In the genomic region with DNA sequence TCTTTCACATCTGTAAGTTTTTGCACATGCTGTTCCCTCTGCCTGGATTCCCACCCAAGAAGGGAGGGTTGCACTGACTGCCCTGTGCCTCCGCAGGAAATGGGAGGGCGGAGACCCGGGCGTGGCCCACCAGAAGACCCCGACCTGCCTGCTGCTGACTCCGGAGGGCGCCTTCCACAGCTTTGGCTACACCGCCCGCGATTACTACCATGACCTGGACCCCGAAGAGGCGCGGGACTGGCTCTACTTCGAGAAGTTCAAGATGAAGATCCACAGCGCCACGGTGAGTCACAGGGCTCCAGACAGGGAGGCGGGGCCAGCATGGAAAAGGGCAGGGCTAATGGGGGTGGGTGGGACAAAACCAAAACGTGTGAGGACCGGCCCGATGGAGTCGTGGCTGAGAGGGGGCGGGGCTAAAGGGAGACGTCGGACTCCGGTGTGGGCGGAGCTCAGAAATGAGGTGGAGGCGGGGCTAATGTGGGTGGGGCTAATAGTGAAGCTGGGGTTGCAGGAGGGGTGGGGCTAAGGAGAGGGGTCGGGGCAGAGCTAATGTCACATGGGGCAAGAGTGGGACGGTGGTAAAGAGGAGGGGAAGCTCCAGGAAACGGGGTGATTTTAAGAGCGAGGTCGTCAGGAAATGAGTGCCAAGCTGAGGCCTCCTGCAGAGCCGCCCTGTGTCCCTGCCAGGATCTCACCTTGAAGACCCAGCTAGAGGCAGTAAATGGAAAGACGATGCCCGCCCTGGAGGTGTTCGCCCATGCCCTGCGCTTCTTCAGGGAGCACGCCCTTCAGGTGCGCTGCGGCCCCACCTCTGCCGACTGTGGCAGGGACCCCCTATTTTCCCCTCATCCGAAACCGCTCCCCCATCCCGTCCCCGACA, we compare ENCODE assay signal across 9 cellular contexts. TPM values are rescaled to one million over a fixed set of nuclear protein-coding genes. Genes with fewer than 3 reads are reported as not detected.
A peak's percentile ranks its signal among the peaks of the same experiment; 100 is the strongest.
DNase-seq lines count a peak whose midpoint lies in the region; ATAC-seq lines count a peak whose summit lies in the region.
"Had no signal": no experiment of that assay in that cellular context is flagged by ENCODE, and none has a peak within 500 bp of the region (broad histone marks: within the 10 kb centered on the region; RNA-seq: fewer than 3 reads in every experiment).

No MANE protein-coding gene starts in this region.

- H3K4me3 Mint-ChIP-seq in activated naive CD4-positive, alpha-beta T cell treated with anti-CD3 and anti-CD28 coated beads, Interleukin-2, amount 10 ng/mL, durations not matched to agents 7 days and 5 days = peak overlapping the region; percentile 16

- no peaks in the 10 kb centered on the region for H3K27me3 ChIP-seq in iPS DF 6.9 (ENCODE audit: control insufficient read depth, insufficient read depth, low read length)

- DNase-seq in NCI-H345 (lab: John Stamatoyannopoulos, UW) = peak; percentile 86
- no peak for DNase-seq in NCI-H345 treated with DMSO at 0.1 percent for 48 hours (lab: John Stamatoyannopoulos, UW; ENCODE audit: unreplicated experiment)
- DNase-seq in SK-MEL-5 (ENCODE audit: low read depth, low spot score) = peak; percentile 90
- peak; percentile 81 for DNase-seq in activated naive CD4-positive, alpha-beta T cell treated with anti-CD3 and anti-CD28 coated beads, Interleukin-2, amount 10 ng/mL, durations not matched to agents 7 days and 5 days
- peak; percentile 93 for DNase-seq in iPS DF 6.9 (ENCODE audit: low read depth, low spot score)
- peak; percentile 77 for DNase-seq in stimulated activated CD4-positive, alpha-beta T cell treated with anti-CD3 and anti-CD28 coated beads, Interleukin-4, amount 100 ng/mL, for 24 hours
- DNase-seq in GF-D8 (lab: John Stamatoyannopoulos, UW) = no peak

- H3K36me3 ChIP-seq in iPS DF 6.9 (ENCODE audit: control insufficient read depth, insufficient read depth, low read length) = no peaks in the 10 kb centered on the region

- no peaks in the 10 kb centered on the region for H3K9me3 ChIP-seq in iPS DF 6.9 (ENCODE audit: control insufficient read depth, insufficient read depth, low read length)

- H3K27ac Mint-ChIP-seq in activated naive CD4-positive, alpha-beta T cell treated with anti-CD3 and anti-CD28 coated beads, Interleukin-2, amount 10 ng/mL, durations not matched to agents 7 days and 5 days = no peak overlapping the region

- H3K27ac ChIP-seq in iPS DF 6.9 (ENCODE audit: low read length) = no peak overlapping the region

- no peaks in the 10 kb centered on the region for H3K9me3 Mint-ChIP-seq in activated naive CD4-positive, alpha-beta T cell treated with anti-CD3 and anti-CD28 coated beads, Interleukin-2, amount 10 ng/mL, durations not matched to agents 7 days and 5 days

- H3K4me1 Mint-ChIP-seq in activated naive CD4-positive, alpha-beta T cell treated with anti-CD3 and anti-CD28 coated beads, Interleukin-2, amount 10 ng/mL, durations not matched to agents 7 days and 5 days = peaks cover 17% of the 10 kb centered on the region

- no peak for ATAC-seq in GM18858 (IDR thresholded peaks at IDR 0.05; ENCODE audit: unreplicated experiment)

- peaks cover 55% of the 10 kb centered on the region for H3K27me3 Mint-ChIP-seq in activated naive CD4-positive, alpha-beta T cell treated with anti-CD3 and anti-CD28 coated beads, Interleukin-2, amount 10 ng/mL, durations not matched to agents 7 days and 5 days

- peak overlapping the region; percentile 64; the same call in 1 of the 2 replicates for H3K4me3 ChIP-seq in iPS DF 6.9 (ENCODE audit: low read length)

- H3K36me3 Mint-ChIP-seq in activated naive CD4-positive, alpha-beta T cell treated with anti-CD3 and anti-CD28 coated beads, Interleukin-2, amount 10 ng/mL, durations not matched to agents 7 days and 5 days = no peaks in the 10 kb centered on the region

- H3K4me1 ChIP-seq in iPS DF 6.9 (ENCODE audit: control insufficient read depth, insufficient read depth, low read length) = peaks cover 11% of the 10 kb centered on the region; the same call in 1 of the 2 replicates

- CTCF ChIA-PET in activated naive CD4-positive, alpha-beta T cell treated with anti-CD3 and anti-CD28 coated beads, Interleukin-2, amount 10 ng/mL, durations not matched to agents 7 days and 5 days (lab: Charles Lee) = interaction anchor here (0.6 to 1.1 kb wide), 2 partner anchors 9 to 788 kb away, joined by 3 read pairs; no protein-coding TSS in a partner anchor

- WGBS in iPS DF 6.9 (ENCODE audit: insufficient coverage, insufficient read length) = no CpG with 5 or more reads among the region's 45 CpGs

- in situ Hi-C loops in SK-MEL-5 (cut with HindIII; ENCODE audit: low pct_unique_long_range_greater_than_20kb, low sequenced_read_pairs) = no loop called here

RNA-seq across cellular contexts. Expression of a gene that starts 12.6 kb away (rescaled TPM):
- 0.21 TPM in 1 of 2 replicates, not detected in the other for total RNA-seq in SK-MEL-5 (2014; rRNA removed; shearing (Covaris generic))
- 0.16 and 0.21 TPM in 2 replicates for polyA plus RNA-seq in SK-MEL-5 (2015; cell fraction: cytosol; rRNA removed)
- polyA plus RNA-seq in SK-MEL-5 (2015; cell fraction: nucleus; rRNA removed) = 0.23 and 0.46 TPM in 2 replicates

RNA-seq across cellular contexts. Expression of a gene that starts 22.5 kb away (rescaled TPM):
- total RNA-seq in SK-MEL-5 (2014; rRNA removed; shearing (Covaris generic)) = 63.5 and 69.7 TPM in 2 replicates
- 83.7 and 90.6 TPM in 2 replicates for polyA plus RNA-seq in SK-MEL-5 (2015; cell fraction: cytosol; rRNA removed)
- polyA plus RNA-seq in SK-MEL-5 (2015; cell fraction: nucleus; rRNA removed) = 18.5 and 22.7 TPM in 2 replicates

RNA-seq across cellular contexts. Expression of a gene that starts 32.6 kb away (rescaled TPM):
- total RNA-seq in SK-MEL-5 (2014; rRNA removed; shearing (Covaris generic)) = not detected in 2 replicates
- not detected in 2 replicates for polyA plus RNA-seq in SK-MEL-5 (2015; cell fraction: cytosol; rRNA removed)
- polyA plus RNA-seq in SK-MEL-5 (2015; cell fraction: nucleus; rRNA removed) = 0.05 TPM in 1 of 2 replicates, not detected in the other
- polyA plus RNA-seq: BJ had no signal

RNA-seq across cellular contexts. Expression of a gene that starts 36.2 kb away (rescaled TPM):
- total RNA-seq in SK-MEL-5 (2014; rRNA removed; shearing (Covaris generic)) = 0.40 TPM in 1 of 2 replicates, not detected in the other
- 0.19 TPM in 1 of 2 replicates, not detected in the other for polyA plus RNA-seq in SK-MEL-5 (2015; cell fraction: cytosol; rRNA removed)
- 0.14 TPM in 1 of 2 replicates, not detected in the other for polyA plus RNA-seq in SK-MEL-5 (2015; cell fraction: nucleus; rRNA removed)

RNA-seq across cellular contexts. Expression of a gene that starts 41.5 kb away (rescaled TPM):
- total RNA-seq in SK-MEL-5 (2014; rRNA removed; shearing (Covaris generic)) = 107 and 115 TPM in 2 replicates
- 113 and 141 TPM in 2 replicates for polyA plus RNA-seq in SK-MEL-5 (2015; cell fraction: cytosol; rRNA removed)
- 21.9 and 41.6 TPM in 2 replicates for polyA plus RNA-seq in SK-MEL-5 (2015; cell fraction: nucleus; rRNA removed)

Comparison
In these comparisons a context has a peak if more than half of its experiments do, and no peak if none do; other contexts are left out.
1. DNase-seq: peak in NCI-H345 (single experiment), SK-MEL-5 (single experiment), activated naive CD4-positive, alpha-beta T cell treated with anti-CD3 and anti-CD28 coated beads, Interleukin-2, amount 10 ng/mL, durations not matched to agents 7 days and 5 days (single experiment), iPS DF 6.9 (single experiment) and stimulated activated CD4-positive, alpha-beta T cell treated with anti-CD3 and anti-CD28 coated beads, Interleukin-4, amount 100 ng/mL, for 24 hours (single experiment); none in NCI-H345 treated with DMSO at 0.1 percent for 48 hours (single experiment) and GF-D8 (single experiment).